ENCODE assay signal across 22 cellular contexts in genomic region chr4:54006755-54007154, GRCh38.
"Had no signal": no experiment of that assay in that cellular context is flagged by ENCODE, and none has a peak within 500 bp of the region (broad histone marks: within the 10 kb centered on the region; RNA-seq: fewer than 3 reads in every experiment).

No MANE protein-coding gene starts in this region.

- H3K4me1 ChIP-seq: prostate gland, right atrium auricular region had no signal

- H3K27me3 ChIP-seq: body of pancreas, neural progenitor cell, right atrium auricular region, transverse colon, vagina had no signal

- H3K27me3 Mint-ChIP-seq: activated CD4-positive, alpha-beta memory T cell treated with anti-CD3 and anti-CD28 coated beads, Interleukin-2, amount 10 ng/mL, durations not matched to agents 7 days and 5 days; activated CD8-positive, alpha-beta memory T cell treated with anti-CD3 and anti-CD28 coated beads, Interleukin-2, amount 10 ng/mL, durations not matched to agents 7 days and 5 days; activated naive CD8-positive, alpha-beta T cell treated with anti-CD3 and anti-CD28 coated beads for 36 hours; memory B cell had no signal

- H3K9ac ChIP-seq: neural progenitor cell had no signal

- H3K4me3 Mint-ChIP-seq: activated CD4-positive, alpha-beta memory T cell treated with anti-CD3 and anti-CD28 coated beads, Interleukin-2, amount 10 ng/mL, durations not matched to agents 7 days and 5 days; activated CD8-positive, alpha-beta memory T cell treated with anti-CD3 and anti-CD28 coated beads, Interleukin-2, amount 10 ng/mL, durations not matched to agents 7 days and 5 days; activated naive CD8-positive, alpha-beta T cell treated with anti-CD3 and anti-CD28 coated beads for 36 hours; memory B cell; neural progenitor cell; T-helper 2 cell treated with Interferon-gamma antibody and Interleukin-4, amounts not matched to agents 5 μg/mL and 100 μg/mL, for 36 hours; WTC11 had no signal

- H3K27ac ChIP-seq: body of pancreas, left ventricle myocardium inferior, neural progenitor cell, prostate gland, right atrium auricular region, transverse colon, vagina had no signal

- H3K9me3 Mint-ChIP-seq: activated CD4-positive, alpha-beta memory T cell treated with anti-CD3 and anti-CD28 coated beads, Interleukin-2, amount 10 ng/mL, durations not matched to agents 7 days and 5 days; activated naive CD8-positive, alpha-beta T cell treated with anti-CD3 and anti-CD28 coated beads for 36 hours; memory B cell; neural progenitor cell; T-helper 2 cell treated with Interferon-gamma antibody and Interleukin-4, amounts not matched to agents 5 μg/mL and 100 μg/mL, for 36 hours; WTC11 had no signal

- H3K36me3 ChIP-seq: left ventricle myocardium inferior, neural progenitor cell, prostate gland, right atrium auricular region, vagina had no signal

- H3K27ac Mint-ChIP-seq: activated CD4-positive, alpha-beta memory T cell treated with anti-CD3 and anti-CD28 coated beads, Interleukin-2, amount 10 ng/mL, durations not matched to agents 7 days and 5 days; activated CD8-positive, alpha-beta memory T cell treated with anti-CD3 and anti-CD28 coated beads, Interleukin-2, amount 10 ng/mL, durations not matched to agents 7 days and 5 days; activated naive CD8-positive, alpha-beta T cell treated with anti-CD3 and anti-CD28 coated beads for 36 hours; memory B cell; neural progenitor cell; T-helper 2 cell treated with Interferon-gamma antibody and Interleukin-4, amounts not matched to agents 5 μg/mL and 100 μg/mL, for 36 hours; WTC11 had no signal

- ATAC-seq: activated CD8-positive, alpha-beta memory T cell treated with anti-CD3 and anti-CD28 coated beads, Interleukin-2, amount 10 ng/mL, durations not matched to agents 7 days and 5 days; body of pancreas; stimulated activated naive CD8-positive, alpha-beta T cell treated with anti-CD3 and anti-CD28 coated beads, Interleukin-15, Interleukin-2, amounts not matched to agents 100 U/mL and 50 U/mL, for 24 hours; WTC11 had no signal

- DNase-seq: activated CD4-positive, alpha-beta memory T cell treated with anti-CD3 and anti-CD28 coated beads, Interleukin-2, amount 10 ng/mL, durations not matched to agents 7 days and 5 days; activated CD4-positive, alpha-beta T cell treated with anti-CD3 and anti-CD28 coated beads for 4 hours; activated CD8-positive, alpha-beta memory T cell treated with anti-CD3 and anti-CD28 coated beads, Interleukin-2, amount 10 ng/mL, durations not matched to agents 7 days and 5 days; activated naive CD8-positive, alpha-beta T cell treated with anti-CD3 and anti-CD28 coated beads for 36 hours; amniotic stem cell; body of pancreas; caudate nucleus; erythroblast; foreskin melanocyte; glutamatergic neuron; hippocampal formation; islet precursor cell; left ventricle myocardium inferior; stimulated activated naive CD8-positive, alpha-beta T cell treated with anti-CD3 and anti-CD28 coated beads, Interleukin-15, Interleukin-2, amounts not matched to agents 100 U/mL and 50 U/mL, for 24 hours; transverse colon had no signal

- H3K4me1 Mint-ChIP-seq: memory B cell had no signal

- H3K36me3 Mint-ChIP-seq: WTC11 had no signal

- H3K9me3 ChIP-seq: body of pancreas, left ventricle myocardium inferior, prostate gland, right atrium auricular region, transverse colon, vagina had no signal

- H3K4me3 ChIP-seq: body of pancreas, left ventricle myocardium inferior, neural progenitor cell, prostate gland, right atrium auricular region, transverse colon, vagina had no signal
